8 cellular contexts compared by ENCODE assay signal in the genomic region with DNA sequence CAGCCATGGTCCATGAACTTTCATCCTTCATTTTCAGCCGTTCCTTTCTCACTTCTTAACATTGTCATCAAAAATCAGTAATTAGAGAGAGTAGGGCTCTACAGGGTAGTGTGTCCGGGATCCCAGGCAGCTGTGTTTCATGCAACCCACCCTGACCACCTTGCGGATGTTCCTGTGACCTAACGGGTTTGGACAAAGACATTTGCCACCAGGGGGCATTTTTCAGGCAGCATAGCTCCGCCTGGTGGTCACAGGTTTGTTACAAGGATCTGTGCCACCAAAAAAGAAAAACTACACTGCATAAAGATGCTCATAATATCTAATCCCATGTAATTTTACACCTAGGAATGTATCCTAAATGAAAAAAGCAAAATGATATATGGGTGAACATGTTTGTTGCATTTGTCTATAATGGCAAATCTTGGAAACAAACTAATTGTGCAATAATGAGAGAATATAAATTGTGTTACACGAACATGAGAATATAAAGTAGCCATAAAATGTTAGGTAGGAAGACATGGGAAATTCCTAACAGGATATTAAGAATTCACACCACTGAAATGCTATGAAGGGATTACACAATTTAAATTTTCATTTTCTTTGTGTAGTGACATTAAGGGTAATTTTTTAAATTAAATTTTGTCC.
DNase-seq lines count a peak whose midpoint lies in the region; ATAC-seq and TF ChIP-seq lines count a peak whose summit lies in the region.

No MANE protein-coding gene starts in this region.

- H3K4me1 Mint-ChIP-seq in GM23338 = no peaks in the 10 kb centered on the region

- H3K4me3 ChIP-seq in GM23338 (no peak overlapping the region), gastrocnemius medialis (no peak overlapping the region)

- H3F3A ChIP-seq in GM23338 (replicated peaks; ENCODE audit: low read depth) = no peaks in the 10 kb centered on the region

- no peaks in the 10 kb centered on the region for H3K9me3 ChIP-seq in gastrocnemius medialis

- ATAC-seq in GM23338 (peak; percentile 69), foreskin keratinocyte (peak; percentile 68), gastrocnemius medialis (no peak), HG02981 (IDR thresholded peaks at IDR 0.05; ENCODE audit: unreplicated experiment) (no peak)

- intact Hi-C loops in gastrocnemius medialis (cut with DNase I; ENCODE audit: low total_unique reads) = loop anchor here (5.0 kb wide), 1 partner anchor 35 kb away; no protein-coding TSS in a partner anchor

- DNase-seq in CMK (ENCODE audit: low read depth) (peak; percentile 32), GM23338 (ENCODE audit: low spot score) (peak; percentile 85), NCI-H82 (lab: John Stamatoyannopoulos, UW) (peak; percentile 88), activated T-cell treated with anti-CD3 and anti-CD28 coated beads for 4 hours (peak; percentile 26), foreskin keratinocyte (peak in 1 of 2 donors; percentile 36), gastrocnemius medialis (no peak)
- DNase-seq in stimulated activated naive CD4-positive, alpha-beta T cell treated with Interleukin-2 at 50 U/mL for 16 hours (lab: John Stamatoyannopoulos, UW) = no peak

- no peak overlapping the region for H3K4me2 ChIP-seq in GM23338

- no peaks in the 10 kb centered on the region for H3K36me3 Mint-ChIP-seq in GM23338 (ENCODE audit: low read depth)

- H3K36me3 ChIP-seq in GM23338 (ENCODE audit: insufficient read depth) (no peaks in the 10 kb centered on the region), gastrocnemius medialis (no peaks in the 10 kb centered on the region)

- H3K4me1 ChIP-seq in GM23338 (ENCODE audit: insufficient read depth) (no peaks in the 10 kb centered on the region), foreskin keratinocyte (no peaks in the 10 kb centered on the region), gastrocnemius medialis (no peaks in the 10 kb centered on the region)

- H3K4me3 Mint-ChIP-seq in GM23338 = no peak overlapping the region

- H3K9me2 ChIP-seq in GM23338 (ENCODE audit: insufficient read depth) = no peaks in the 10 kb centered on the region

- TF ChIP-seq CTCF in GM23338 (conservative IDR thresholded peaks at IDR 0.05; ENCODE audit: low read depth in 2 of 2) (peak; percentile 94 to 99), foreskin keratinocyte (conservative IDR thresholded peaks at IDR 0.05) (peak; percentile 95), gastrocnemius medialis (IDR thresholded peaks at IDR 0.05 in 4 of 5, conservative IDR thresholded peaks at IDR 0.05 in 1 of 5) (peak; percentile 48 to 69 (median 63))

- H3K27me3 Mint-ChIP-seq in GM23338 (ENCODE audit: insufficient read depth, low read depth, poor library complexity) = peaks cover 2% of the 10 kb centered on the region

- no peak overlapping the region for H2AFZ ChIP-seq in GM23338

- H4K20me1 ChIP-seq in GM23338 (replicated peaks; ENCODE audit: insufficient read depth) = no peaks in the 10 kb centered on the region

- H3K27me3 ChIP-seq in GM23338 (ENCODE audit: insufficient read depth) = no peaks in the 10 kb centered on the region
- H3K27me3 ChIP-seq in foreskin keratinocyte = peaks cover 3% of the 10 kb centered on the region
- H3K27me3 ChIP-seq in gastrocnemius medialis = no peaks in the 10 kb centered on the region

- H3K27ac Mint-ChIP-seq in GM23338 = no peak overlapping the region

- H3K27ac ChIP-seq in GM23338 (ENCODE audit: low read depth) = no peak overlapping the region
- no peak overlapping the region for H3K27ac ChIP-seq in foreskin keratinocyte
- no peak overlapping the region for H3K27ac ChIP-seq in gastrocnemius medialis

- in situ Hi-C loops in gastrocnemius medialis (cut with MboI; ENCODE audit: low sequenced_read_pairs in 4 of 4) = no loop called here

- TF ChIP-seq POLR2A in gastrocnemius medialis (IDR thresholded peaks at IDR 0.05) = no peak

- no peaks in the 10 kb centered on the region for H3K79me2 ChIP-seq in GM23338 (replicated peaks; ENCODE audit: insufficient read depth)

- H3K9me3 Mint-ChIP-seq in GM23338 = no peaks in the 10 kb centered on the region

TF ChIP-seq in GM23338, 12 proteins besides CTCF, POLR2A, EP300 and RAD21:
- TF ChIP-seq CREB1 (CRISPR knock-in tag; IDR thresholded peaks at IDR 0.05; ENCODE audit: low read depth) (no peak), ZNF331 (CRISPR knock-in tag; IDR thresholded peaks at IDR 0.05; ENCODE audit: low read depth) (no peak), EZH2phosphoT487 (IDR thresholded peaks at IDR 0.05; ENCODE audit: unreplicated experiment) (no peak), POLR2AphosphoS5 (IDR thresholded peaks at IDR 0.05; ENCODE audit: low read depth) (no peak), ZNF114 (CRISPR knock-in tag; IDR thresholded peaks at IDR 0.05) (no peak), STAT1 (IDR thresholded peaks at IDR 0.05; ENCODE audit: unreplicated experiment) (no peak)
- TF ChIP-seq, protein P1, sequence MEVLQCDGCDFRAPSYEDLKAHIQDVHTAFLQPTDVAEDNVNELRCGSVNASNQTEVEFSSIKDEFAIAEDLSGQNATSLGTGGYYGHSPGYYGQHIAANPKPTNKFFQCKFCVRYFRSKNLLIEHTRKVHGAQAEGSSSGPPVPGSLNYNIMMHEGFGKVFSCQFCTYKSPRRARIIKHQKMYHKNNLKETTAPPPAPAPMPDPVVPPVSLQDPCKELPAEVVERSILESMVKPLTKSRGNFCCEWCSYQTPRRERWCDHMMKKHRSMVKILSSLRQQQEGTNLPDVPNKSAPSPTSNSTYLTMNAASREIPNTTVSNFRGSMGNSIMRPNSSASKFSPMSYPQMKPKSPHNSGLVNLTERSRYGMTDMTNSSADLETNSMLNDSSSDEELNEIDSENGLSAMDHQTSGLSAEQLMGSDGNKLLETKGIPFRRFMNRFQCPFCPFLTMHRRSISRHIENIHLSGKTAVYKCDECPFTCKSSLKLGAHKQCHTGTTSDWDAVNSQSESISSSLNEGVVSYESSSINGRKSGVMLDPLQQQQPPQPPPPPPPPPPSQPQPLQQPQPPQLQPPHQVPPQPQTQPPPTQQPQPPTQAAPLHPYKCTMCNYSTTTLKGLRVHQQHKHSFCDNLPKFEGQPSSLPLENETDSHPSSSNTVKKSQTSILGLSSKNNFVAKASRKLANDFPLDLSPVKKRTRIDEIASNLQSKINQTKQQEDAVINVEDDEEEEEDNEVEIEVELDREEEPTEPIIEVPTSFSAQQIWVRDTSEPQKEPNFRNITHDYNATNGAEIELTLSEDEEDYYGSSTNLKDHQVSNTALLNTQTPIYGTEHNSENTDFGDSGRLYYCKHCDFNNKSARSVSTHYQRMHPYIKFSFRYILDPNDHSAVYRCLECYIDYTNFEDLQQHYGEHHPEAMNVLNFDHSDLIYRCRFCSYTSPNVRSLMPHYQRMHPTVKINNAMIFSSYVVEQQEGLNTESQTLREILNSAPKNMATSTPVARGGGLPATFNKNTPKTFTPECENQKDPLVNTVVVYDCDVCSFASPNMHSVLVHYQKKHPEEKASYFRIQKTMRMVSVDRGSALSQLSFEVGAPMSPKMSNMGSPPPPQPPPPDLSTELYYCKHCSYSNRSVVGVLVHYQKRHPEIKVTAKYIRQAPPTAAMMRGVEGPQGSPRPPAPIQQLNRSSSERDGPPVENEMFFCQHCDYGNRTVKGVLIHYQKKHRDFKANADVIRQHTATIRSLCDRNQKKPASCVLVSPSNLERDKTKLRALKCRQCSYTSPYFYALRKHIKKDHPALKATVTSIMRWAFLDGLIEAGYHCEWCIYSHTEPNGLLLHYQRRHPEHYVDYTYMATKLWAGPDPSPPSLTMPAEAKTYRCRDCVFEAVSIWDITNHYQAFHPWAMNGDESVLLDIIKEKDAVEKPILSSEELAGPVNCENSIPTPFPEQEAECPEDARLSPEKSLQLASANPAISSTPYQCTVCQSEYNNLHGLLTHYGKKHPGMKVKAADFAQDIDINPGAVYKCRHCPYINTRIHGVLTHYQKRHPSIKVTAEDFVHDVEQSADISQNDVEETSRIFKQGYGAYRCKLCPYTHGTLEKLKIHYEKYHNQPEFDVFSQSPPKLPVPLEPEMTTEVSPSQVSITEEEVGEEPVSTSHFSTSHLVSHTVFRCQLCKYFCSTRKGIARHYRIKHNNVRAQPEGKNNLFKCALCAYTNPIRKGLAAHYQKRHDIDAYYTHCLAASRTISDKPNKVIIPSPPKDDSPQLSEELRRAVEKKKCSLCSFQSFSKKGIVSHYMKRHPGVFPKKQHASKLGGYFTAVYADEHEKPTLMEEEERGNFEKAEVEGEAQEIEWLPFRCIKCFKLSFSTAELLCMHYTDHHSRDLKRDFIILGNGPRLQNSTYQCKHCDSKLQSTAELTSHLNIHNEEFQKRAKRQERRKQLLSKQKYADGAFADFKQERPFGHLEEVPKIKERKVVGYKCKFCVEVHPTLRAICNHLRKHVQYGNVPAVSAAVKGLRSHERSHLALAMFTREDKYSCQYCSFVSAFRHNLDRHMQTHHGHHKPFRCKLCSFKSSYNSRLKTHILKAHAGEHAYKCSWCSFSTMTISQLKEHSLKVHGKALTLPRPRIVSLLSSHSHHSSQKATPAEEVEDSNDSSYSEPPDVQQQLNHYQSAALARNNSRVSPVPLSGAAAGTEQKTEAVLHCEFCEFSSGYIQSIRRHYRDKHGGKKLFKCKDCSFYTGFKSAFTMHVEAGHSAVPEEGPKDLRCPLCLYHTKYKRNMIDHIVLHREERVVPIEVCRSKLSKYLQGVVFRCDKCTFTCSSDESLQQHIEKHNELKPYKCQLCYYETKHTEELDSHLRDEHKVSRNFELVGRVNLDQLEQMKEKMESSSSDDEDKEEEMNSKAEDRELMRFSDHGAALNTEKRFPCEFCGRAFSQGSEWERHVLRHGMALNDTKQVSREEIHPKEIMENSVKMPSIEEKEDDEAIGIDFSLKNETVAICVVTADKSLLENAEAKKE (CRISPR knock-in tag; IDR thresholded peaks at IDR 0.05) = no peak
- TF ChIP-seq, protein P2, sequence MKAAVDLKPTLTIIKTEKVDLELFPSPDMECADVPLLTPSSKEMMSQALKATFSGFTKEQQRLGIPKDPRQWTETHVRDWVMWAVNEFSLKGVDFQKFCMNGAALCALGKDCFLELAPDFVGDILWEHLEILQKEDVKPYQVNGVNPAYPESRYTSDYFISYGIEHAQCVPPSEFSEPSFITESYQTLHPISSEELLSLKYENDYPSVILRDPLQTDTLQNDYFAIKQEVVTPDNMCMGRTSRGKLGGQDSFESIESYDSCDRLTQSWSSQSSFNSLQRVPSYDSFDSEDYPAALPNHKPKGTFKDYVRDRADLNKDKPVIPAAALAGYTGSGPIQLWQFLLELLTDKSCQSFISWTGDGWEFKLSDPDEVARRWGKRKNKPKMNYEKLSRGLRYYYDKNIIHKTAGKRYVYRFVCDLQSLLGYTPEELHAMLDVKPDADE (IDR thresholded peaks at IDR 0.05) = no peak

Comparison
In these comparisons a context has a peak if more than half of its experiments do, and no peak if none do; other contexts are left out.
1. DNase-seq: peak in CMK (single experiment), GM23338 (single experiment), NCI-H82 (single experiment) and activated T-cell treated with anti-CD3 and anti-CD28 coated beads for 4 hours (single experiment); none in gastrocnemius medialis (0 of 2) and stimulated activated naive CD4-positive, alpha-beta T cell treated with Interleukin-2 at 50 U/mL for 16 hours (single experiment).
2. ATAC-seq: peak in GM23338 (single experiment) and foreskin keratinocyte (single experiment); none in gastrocnemius medialis (0 of 2) and HG02981 (single experiment).
3. Peak in every context shown above with its lines, with median percentiles within 50 percentile points of each other: CTCF ChIP-seq.